In the genomic region with DNA sequence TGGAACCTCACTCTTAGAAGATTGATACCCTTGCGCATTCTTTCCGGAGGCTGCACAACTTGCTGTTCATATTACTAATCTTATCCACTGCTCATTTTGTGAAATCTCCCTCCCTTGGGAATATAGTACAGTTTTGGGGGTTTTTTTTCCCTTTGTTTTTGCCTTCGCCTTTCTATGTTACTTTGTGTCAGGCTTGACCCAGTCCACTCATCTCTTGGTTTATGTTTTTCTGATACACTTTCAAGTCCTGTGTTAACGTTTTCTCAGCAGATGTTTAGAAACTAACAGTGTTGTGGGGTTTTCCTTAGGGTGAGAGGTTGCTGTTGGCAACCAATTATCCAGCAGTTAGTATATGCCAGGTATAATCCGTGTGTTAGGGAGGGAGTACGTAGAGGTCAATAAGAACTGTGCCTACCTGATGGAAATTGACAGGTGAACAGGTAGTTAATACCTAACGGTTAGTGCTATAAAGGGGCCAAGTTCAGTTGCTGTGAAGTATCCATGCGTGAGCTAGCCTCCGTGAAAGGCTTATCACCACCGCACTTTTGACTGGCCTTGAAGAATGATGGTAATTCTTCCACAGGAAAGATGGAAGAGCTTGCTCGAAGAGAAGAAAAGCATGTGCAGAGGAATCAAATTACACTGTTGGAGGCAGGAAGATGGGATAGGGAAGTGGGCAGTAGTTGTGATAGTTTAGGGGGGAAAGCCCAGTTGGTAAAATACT, we compare ENCODE assay signal across 6 cellular contexts. TPM values are rescaled to one million over a fixed set of nuclear protein-coding genes. Genes with fewer than 3 reads are reported as not detected.
A peak's percentile ranks its signal among the peaks of the same experiment; 100 is the strongest.
DNase-seq lines count a peak whose midpoint lies in the region; ATAC-seq and TF ChIP-seq lines count a peak whose summit lies in the region.

No MANE protein-coding gene starts in this region.

- peak; percentile 24 for DNase-seq in GM23338 (ENCODE audit: low spot score)
- peak in 1 of 2 experiments; percentile 7 for DNase-seq in SJSA1 (ENCODE audit: low read depth in 1 of 2, low spot score in 2 of 2)
- no peak for DNase-seq in vagina (ENCODE audit: extremely low spot score in 2 of 2)
- DNase-seq in GM20000 (ENCODE audit: low spot score) = no peak
- no peak for DNase-seq in omental fat pad (ENCODE audit: low spot score)

- no peak for ATAC-seq in GM23338
- ATAC-seq in omental fat pad (ENCODE audit: low FRiP score) = no peak

- peaks cover 31% of the 10 kb centered on the region for H3K4me1 Mint-ChIP-seq in GM23338

- H3K36me3 ChIP-seq in GM23338 (ENCODE audit: insufficient read depth) = peaks cover 4% of the 10 kb centered on the region; the same call in 1 of the 2 replicates
- peaks cover 12% of the 10 kb centered on the region for H3K36me3 ChIP-seq in SJSA1
- peaks cover 0 to 4% of the 10 kb centered on the region in 2 donors for H3K36me3 ChIP-seq in vagina

- peaks cover 21% of the 10 kb centered on the region; the same call in 1 of the 2 replicates for H4K20me1 ChIP-seq in GM23338 (replicated peaks; ENCODE audit: insufficient read depth)

- H3K4me1 ChIP-seq in GM23338 (ENCODE audit: insufficient read depth) = peaks cover 33% of the 10 kb centered on the region
- H3K4me1 ChIP-seq in SJSA1 (replicated peaks) = peaks cover 6% of the 10 kb centered on the region
- peaks cover 37% of the 10 kb centered on the region for H3K4me1 ChIP-seq in vagina

- H3K4me3 Mint-ChIP-seq in GM23338 = peak overlapping the region; percentile 91

- intact Hi-C loops in vagina (cut with DNase I) = no loop called here

- H3K9me3 Mint-ChIP-seq in GM23338 = no peaks in the 10 kb centered on the region; the same call in 2 of the 3 replicates

- H3K9me3 ChIP-seq in SJSA1 (replicated peaks) = no peaks in the 10 kb centered on the region
- H3K9me3 ChIP-seq in vagina = no peaks in the 10 kb centered on the region

- TF ChIP-seq POLR2A in vagina (IDR thresholded peaks at IDR 0.05) = no peak

- H3K27ac ChIP-seq in GM23338 (ENCODE audit: low read depth) (peak overlapping the region; percentile 76), SJSA1 (peak overlapping the region; percentile 79), vagina (peak overlapping the region; percentile 99)

- H3K27me3 ChIP-seq in GM23338 (ENCODE audit: insufficient read depth) (no peaks in the 10 kb centered on the region), SJSA1 (replicated peaks) (no peaks in the 10 kb centered on the region), vagina (no peaks in the 10 kb centered on the region)

- H3K9me2 ChIP-seq in GM23338 (ENCODE audit: insufficient read depth) = no peaks in the 10 kb centered on the region

- H3K79me2 ChIP-seq in GM23338 (replicated peaks; ENCODE audit: insufficient read depth) = peaks cover 65% of the 10 kb centered on the region

- H2AFZ ChIP-seq in GM23338 = no peak overlapping the region

- TF ChIP-seq CTCF in GM23338 (conservative IDR thresholded peaks at IDR 0.05; ENCODE audit: low read depth in 2 of 2) = no peak
- TF ChIP-seq CTCF in vagina (IDR thresholded peaks at IDR 0.05) = no peak
- no peak for TF ChIP-seq CTCF in GM20000 (IDR thresholded peaks at IDR 0.05; ENCODE audit: extremely low read depth, missing control alignments)
- no peak for TF ChIP-seq CTCF in omental fat pad (IDR thresholded peaks at IDR 0.05)

- peaks cover 2% of the 10 kb centered on the region; the same call in 1 of the 2 replicates for H3F3A ChIP-seq in GM23338 (replicated peaks; ENCODE audit: low read depth)

- peaks cover 16% of the 10 kb centered on the region for H3K36me3 Mint-ChIP-seq in GM23338 (ENCODE audit: low read depth)

- peak overlapping the region; percentile 83 for H3K27ac Mint-ChIP-seq in GM23338

- H3K27me3 Mint-ChIP-seq in GM23338 (ENCODE audit: insufficient read depth, low read depth, poor library complexity) = peaks cover 11% of the 10 kb centered on the region

- H3K4me3 ChIP-seq in GM23338 (peak overlapping the region; percentile 66), SJSA1 (peak overlapping the region; percentile 76), iPS-11a (ENCODE audit: low read depth, low read length) (peak overlapping the region; percentile 90), vagina (peak overlapping the region; percentile 91 to 96)

- H3K4me2 ChIP-seq in GM23338 = peak overlapping the region; percentile 90

TF ChIP-seq in GM23338, 12 proteins besides CTCF, POLR2A, EP300 and RAD21 (continues in another document):
- TF ChIP-seq CREB1 (CRISPR knock-in tag; IDR thresholded peaks at IDR 0.05; ENCODE audit: low read depth) (no peak), JUNB (IDR thresholded peaks at IDR 0.05; ENCODE audit: unreplicated experiment) (no peak), POLR2AphosphoS5 (IDR thresholded peaks at IDR 0.05; ENCODE audit: low read depth) (no peak), EZH2phosphoT487 (IDR thresholded peaks at IDR 0.05; ENCODE audit: unreplicated experiment) (no peak)

RNA-seq across cellular contexts. Expression of a gene that starts 1.4 kb away (rescaled TPM):
- 35.7 and 39.1 TPM in 2 replicates for total RNA-seq in GM23338 (2014; rRNA removed; shearing (Covaris generic))
- polyA plus RNA-seq in GM23338 (2016; fragmentation: Nextera tagmentation; extraction: Ambion mirVana) = 10.2 and 10.8 TPM in 2 replicates
- total RNA-seq in SJSA1 (2014; rRNA removed; shearing (Covaris generic)) = 6.5 and 14.9 TPM in 2 replicates
- total RNA-seq in vagina = 22.8 TPM
- 10 to 100 TPM; 16.3 to 25.9 (median 21.1) TPM for total RNA-seq in omental fat pad

RNA-seq across cellular contexts. Expression of a gene that starts 2.0 kb away (rescaled TPM):
- total RNA-seq in GM23338 (2014; rRNA removed; shearing (Covaris generic)) = 25.9 and 33.1 TPM in 2 replicates
- 49.9 and 60.8 TPM in 2 replicates for polyA plus RNA-seq in GM23338 (2016; fragmentation: Nextera tagmentation; extraction: Ambion mirVana)
- 9.5 and 12.9 TPM in 2 replicates for total RNA-seq in SJSA1 (2014; rRNA removed; shearing (Covaris generic))
- total RNA-seq in vagina (14.7 TPM), omental fat pad (10 to 100 TPM in 2 of 4 donors, 1 to 10 TPM in 2; 7.2 to 19.5 (median 12.3) TPM)

RNA-seq across cellular contexts. Expression of a gene that starts 21.1 kb away (rescaled TPM):
- not detected in 2 replicates for total RNA-seq in GM23338 (2014; rRNA removed; shearing (Covaris generic))
- 0.77 and 2.4 TPM in 2 replicates for polyA plus RNA-seq in GM23338 (2016; fragmentation: Nextera tagmentation; extraction: Ambion mirVana)
- not detected in 2 replicates for total RNA-seq in SJSA1 (2014; rRNA removed; shearing (Covaris generic))
- total RNA-seq in vagina (not detected), omental fat pad (not detected)

RNA-seq across cellular contexts. Expression of a gene that starts 31.9 kb away (rescaled TPM):
- not detected in 2 replicates for total RNA-seq in GM23338 (2014; rRNA removed; shearing (Covaris generic))
- polyA plus RNA-seq in GM23338 (2016; fragmentation: Nextera tagmentation; extraction: Ambion mirVana) = 0.31 TPM in 1 of 2 replicates, not detected in the other
- not detected in 2 replicates for total RNA-seq in SJSA1 (2014; rRNA removed; shearing (Covaris generic))
- not detected for total RNA-seq in vagina
- total RNA-seq in omental fat pad = not detected

RNA-seq across cellular contexts. Expression of a gene that starts 35.1 kb away (rescaled TPM):
- 1.2 and 2.4 TPM in 2 replicates for total RNA-seq in GM23338 (2014; rRNA removed; shearing (Covaris generic))
- 0.57 and 0.87 TPM in 2 replicates for polyA plus RNA-seq in GM23338 (2016; fragmentation: Nextera tagmentation; extraction: Ambion mirVana)
- total RNA-seq in SJSA1 (2014; rRNA removed; shearing (Covaris generic)) = 0.47 TPM in 1 of 2 replicates, not detected in the other
- total RNA-seq in vagina = 0.25 TPM
- 1 to 10 TPM in 1 of 4 donors, under 1 TPM in 3; 0.56 to 1.9 (median 0.80) TPM for total RNA-seq in omental fat pad
